In the genomic region with DNA sequence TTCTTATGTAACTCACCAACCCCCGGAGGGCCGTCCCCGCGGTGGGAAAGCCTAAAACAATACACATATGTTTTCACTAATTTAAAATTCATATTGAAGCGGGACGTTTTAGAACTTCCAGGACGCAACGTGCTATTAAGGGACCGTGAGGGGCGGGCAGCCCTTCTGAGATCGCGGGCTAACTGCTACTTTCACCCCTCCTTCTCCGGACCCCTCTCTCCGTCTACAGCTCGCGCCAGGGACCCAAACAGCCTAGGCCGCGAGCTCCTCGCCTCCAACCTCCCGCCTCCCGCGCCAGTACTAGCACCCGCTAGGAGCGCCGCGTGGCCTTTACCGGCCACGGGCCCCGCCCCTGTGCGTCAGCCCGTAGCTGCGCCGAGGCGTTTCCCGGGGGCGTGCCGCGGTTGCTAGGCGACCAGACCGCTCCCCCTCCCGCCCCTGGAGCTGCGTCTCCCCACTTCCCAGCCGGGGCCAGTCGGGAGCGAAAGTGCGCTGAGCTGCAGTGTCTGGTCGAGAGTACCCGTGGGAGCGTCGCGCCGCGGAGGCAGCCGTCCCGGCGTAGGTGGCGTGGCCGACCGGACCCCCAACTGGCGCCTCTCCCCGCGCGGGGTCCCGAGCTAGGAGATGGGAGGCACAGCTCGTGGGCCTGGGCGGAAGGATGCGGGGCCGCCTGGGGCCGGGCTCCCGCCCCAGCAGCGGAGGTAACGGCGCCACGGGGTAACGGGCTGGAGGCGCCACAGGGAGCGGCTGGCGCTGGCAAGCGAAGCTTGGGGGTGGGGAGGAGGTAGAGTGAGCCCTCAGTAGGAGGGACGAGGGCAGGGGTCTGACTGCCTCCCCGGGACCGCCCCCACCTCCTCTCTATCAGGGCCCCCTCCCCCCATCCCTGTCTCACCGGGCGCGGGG, we compare ENCODE assay signal across 8 cellular contexts. TPM values are rescaled to one million over a fixed set of nuclear protein-coding genes. Genes with fewer than 3 reads are reported as not detected.
DNase-seq lines count a peak whose midpoint lies in the region; ATAC-seq and TF ChIP-seq lines count a peak whose summit lies in the region.

A gene (plus strand): TSS at position 457 of the 903 bp plus-strand sequence. CDS start 168 bp downstream, at position 625.

- no peaks in the 10 kb centered on the region for H3K27me3 ChIP-seq in skeletal muscle tissue (ENCODE audit: control insufficient read depth in 3 of 3, insufficient read depth in 3 of 3, low read length in 3 of 3)

- ATAC-seq in GM18868 (IDR thresholded peaks at IDR 0.05; ENCODE audit: unreplicated experiment) = peak; percentile 89
- ATAC-seq in HG03103 (IDR thresholded peaks at IDR 0.05; ENCODE audit: low read depth, unreplicated experiment) = peak; percentile 75

- POLR2A ChIA-PET in AG04449 (lab: Yijun Ruan, JAX) = interaction anchor here (0.6 to 1.5 kb wide), 12 partner anchors 9 to 286 kb away, joined by 3 to 16 read pairs (median 4); a partner anchor contains a TSS

- no peak for DNase-seq in AG04449 (ENCODE audit: low read depth, low spot score)
- DNase-seq in NCI-H2171 treated with DMSO at 0.1 percent for 48 hours (lab: John Stamatoyannopoulos, UW) = peak; percentile 87
- peak; percentile 92 to 95 for DNase-seq in T47D (ENCODE audit: low read depth in 1 of 2, low spot score in 1 of 2)

- peak within 1 kb of the TSS; percentile 71 to 85 (median 75) for H3K9ac ChIP-seq in skeletal muscle tissue (ENCODE audit: low read depth in 1 of 3, low read length in 3 of 3)

- peak within 1 kb of the TSS; percentile 86 for H3K4me3 ChIP-seq in AG04449 (ENCODE audit: low read depth, low read length)
- H3K4me3 ChIP-seq in iPS-18c (ENCODE audit: insufficient read depth, low read depth, low read length) = peak within 1 kb of the TSS; percentile 90
- peak within 1 kb of the TSS; percentile 75 to 85 (median 79) for H3K4me3 ChIP-seq in skeletal muscle tissue (ENCODE audit: low read length in 3 of 3)

- TF ChIP-seq CTCF in AG04449 (IDR thresholded peaks at IDR 0.05; ENCODE audit: insufficient read depth, low read length, missing control alignments) = no peak
- no peak for TF ChIP-seq CTCF in VCaP (conservative IDR thresholded peaks at IDR 0.05)

- H3K9me3 ChIP-seq in iPS-18c (ENCODE audit: control insufficient read depth, insufficient read depth, low read length) (no peaks in the 10 kb centered on the region), skeletal muscle tissue (ENCODE audit: control insufficient read depth in 3 of 3, low read length in 3 of 3) (no peaks in the 10 kb centered on the region)

- H3K36me3 ChIP-seq in skeletal muscle tissue (ENCODE audit: control insufficient read depth in 3 of 3, insufficient read depth in 3 of 3, low read length in 3 of 3) = no peaks in the 10 kb centered on the region

- CTCF ChIA-PET in AG04449 (lab: Yijun Ruan, JAX) = interaction anchor here (0.9 to 42.9 kb wide), 21 partner anchors 9 to 351 kb away, joined by 3 to 1486 read pairs (median 11); a partner anchor contains a TSS

- in situ Hi-C loops in T47D (cut with HindIII; ENCODE audit: low pct_unique_long_range_greater_than_20kb, low sequenced_read_pairs) = no loop called here

- peaks cover 9 to 13% (median 9%) of the 10 kb centered on the region in 3 donors for H3K4me1 ChIP-seq in skeletal muscle tissue (ENCODE audit: control insufficient read depth in 3 of 3, insufficient read depth in 3 of 3, low read length in 3 of 3)

- peak within 1 kb of the TSS; percentile 58 for H3K27ac ChIP-seq in VCaP
- peak within 1 kb of the TSS; percentile 65 for H3K27ac ChIP-seq in skeletal muscle tissue (ENCODE audit: low read depth, low read length)

RNA-seq across cellular contexts. Expression of the gene that starts here (rescaled TPM):
- 13.0 TPM for total RNA-seq in skeletal muscle tissue
